1 cellular context compared by ENCODE assay signal in the genomic region with DNA sequence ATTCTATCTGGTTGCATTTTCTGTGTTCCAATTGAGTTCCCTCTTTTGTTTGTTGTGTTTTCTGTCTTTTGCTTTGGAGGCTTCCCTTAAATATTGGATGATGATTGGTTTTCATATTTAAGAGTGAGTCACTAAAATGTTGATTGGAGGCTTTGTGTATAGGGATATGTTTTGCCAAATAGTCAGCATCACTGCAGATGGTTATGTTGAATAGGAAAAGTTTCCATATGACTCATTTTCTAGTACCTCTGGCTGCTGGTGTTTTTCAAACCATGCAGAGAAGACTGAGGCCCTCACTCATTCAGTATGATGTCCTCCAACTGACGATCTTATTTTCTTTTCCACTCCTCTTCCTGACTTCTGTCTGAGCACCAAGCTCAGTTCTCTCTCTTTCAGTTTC.
TF ChIP-seq lines count a peak whose summit lies in the region.

No MANE protein-coding gene starts in this region.

TF ChIP-seq in H1, 55 proteins besides CTCF, POLR2A, EP300 and RAD21:
- no peak for TF ChIP-seq RXRA (IDR thresholded peaks at IDR 0.05; ENCODE audit: insufficient read depth, low read depth, low read length)
- TF ChIP-seq, protein P1, sequence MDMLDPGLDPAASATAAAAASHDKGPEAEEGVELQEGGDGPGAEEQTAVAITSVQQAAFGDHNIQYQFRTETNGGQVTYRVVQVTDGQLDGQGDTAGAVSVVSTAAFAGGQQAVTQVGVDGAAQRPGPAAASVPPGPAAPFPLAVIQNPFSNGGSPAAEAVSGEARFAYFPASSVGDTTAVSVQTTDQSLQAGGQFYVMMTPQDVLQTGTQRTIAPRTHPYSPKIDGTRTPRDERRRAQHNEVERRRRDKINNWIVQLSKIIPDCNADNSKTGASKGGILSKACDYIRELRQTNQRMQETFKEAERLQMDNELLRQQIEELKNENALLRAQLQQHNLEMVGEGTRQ (IDR thresholded peaks at IDR 0.05; ENCODE audit: low read length): no peak
- no peak for TF ChIP-seq SP4 (IDR thresholded peaks at IDR 0.05; ENCODE audit: low read length)
- no peak for TF ChIP-seq JUN (IDR thresholded peaks at IDR 0.05; ENCODE audit: low read depth, low read length)
- TF ChIP-seq YY1 (IDR thresholded peaks at IDR 0.05; ENCODE audit: low read depth, low read length): no peak
- no peak for TF ChIP-seq HDAC6 (IDR thresholded peaks at IDR 0.05; ENCODE audit: low read depth, low read length)
- no peak for TF ChIP-seq SUZ12 (IDR thresholded peaks at IDR 0.05; ENCODE audit: low read length)
- TF ChIP-seq EGR1 (IDR thresholded peaks at IDR 0.05; ENCODE audit: borderline replicate concordance, low read depth, low read length): no peak
- TF ChIP-seq SAP30 (IDR thresholded peaks at IDR 0.05; ENCODE audit: insufficient read depth, insufficient replicate concordance, low read length): no peak
- TF ChIP-seq FOSL1 (IDR thresholded peaks at IDR 0.05; ENCODE audit: insufficient read depth, low read depth, low read length): no peak
- no peak for TF ChIP-seq TAF7 (optimal IDR thresholded peaks at IDR 0.05; ENCODE audit: borderline replicate concordance, low read depth, low read length)
- no peak for TF ChIP-seq RFX5 (IDR thresholded peaks at IDR 0.05; ENCODE audit: borderline replicate concordance, low read depth, low read length)
